In the genomic region with DNA sequence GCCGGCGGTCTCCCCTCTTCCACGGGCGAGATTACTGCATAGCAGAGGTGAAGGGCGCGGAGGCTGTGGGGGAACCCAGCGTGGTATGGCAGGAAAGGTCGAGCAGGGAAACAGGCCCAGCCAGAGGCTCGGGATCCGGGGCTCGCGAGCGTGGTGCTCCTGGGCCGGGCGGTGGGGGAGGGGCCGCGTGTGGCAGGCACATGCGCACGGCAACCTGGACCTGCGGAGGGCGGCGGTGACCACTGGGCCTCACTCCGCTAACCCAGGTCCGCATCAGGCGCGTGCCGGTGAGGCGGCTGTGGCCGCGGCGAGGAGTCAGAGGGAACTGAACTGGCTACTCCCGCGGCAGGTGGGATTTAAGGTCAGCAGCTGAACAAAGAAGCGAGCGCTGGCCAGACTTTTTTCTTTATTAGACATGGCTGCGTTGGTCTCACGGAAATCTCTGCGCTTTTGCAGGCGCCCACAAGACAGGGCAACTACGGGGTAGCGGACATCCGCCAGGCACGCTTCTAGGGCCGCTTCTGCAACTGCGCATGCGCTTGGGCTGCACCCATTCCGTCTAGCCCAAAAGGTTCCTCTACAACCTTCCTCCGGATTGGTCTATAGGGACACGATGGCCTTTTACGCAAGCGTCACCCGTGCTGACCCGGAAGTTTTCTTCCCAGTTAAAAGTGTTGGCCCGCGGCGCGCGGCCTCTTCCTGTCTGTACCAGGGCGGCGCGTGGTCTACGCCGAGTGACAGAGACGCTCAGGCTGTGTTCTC, we compare ENCODE assay signal across 9 cellular contexts.
DNase-seq lines count a peak whose midpoint lies in the region; ATAC-seq, FAIRE-seq and TF ChIP-seq lines count a peak whose summit lies in the region.
"Had no signal": no experiment of that assay in that cellular context is flagged by ENCODE, and none has a peak within 500 bp of the region (broad histone marks: within the 10 kb centered on the region; RNA-seq: fewer than 3 reads in every experiment).

A gene (plus strand): TSS at position 694 of the 762 bp plus-strand sequence. CDS start 869 bp downstream, outside the sequence.

- H3K4me3 ChIP-seq in AG09309 (ENCODE audit: control insufficient read depth, low read depth, low read length) = peak within 1 kb of the TSS; percentile 89

- DNase-seq in AG09309 (ENCODE audit: low read depth) (peak; percentile 98), NCI-H446 (lab: John Stamatoyannopoulos, UW) (peak; percentile 97 to 99)
- peak; percentile 97 for DNase-seq in activated CD4-positive, CD25-positive, alpha-beta regulatory T cell treated with anti-CD3 and anti-CD28 coated beads, Interleukin-2, amount 50 U/mL, for 16 hours (ENCODE audit: low read depth, low spot score)
- DNase-seq in central memory CD8-positive, alpha-beta T cell (ENCODE audit: low spot score in 2 of 2) = peak; percentile 83 to 95
- peak; percentile 90 for DNase-seq in stimulated activated CD4-positive, alpha-beta T cell treated with anti-CD3 and anti-CD28 coated beads, Interleukin-12 subunit alpha, Interleukin-12 subunit beta, amount 100 ng/mL, for 4 hours

- H3K9me3 Mint-ChIP-seq in central memory CD8-positive, alpha-beta T cell = no peaks in the 10 kb centered on the region

- H3K4me1 Mint-ChIP-seq in central memory CD8-positive, alpha-beta T cell = peaks cover 29% of the 10 kb centered on the region

- peak within 1 kb of the TSS; percentile 98 for H3K27ac Mint-ChIP-seq in central memory CD8-positive, alpha-beta T cell (ENCODE audit: low read depth)

- H3K36me3 Mint-ChIP-seq in central memory CD8-positive, alpha-beta T cell (ENCODE audit: insufficient read depth) = peaks cover 63% of the 10 kb centered on the region

- H3K27me3 Mint-ChIP-seq in central memory CD8-positive, alpha-beta T cell = no peaks in the 10 kb centered on the region

- peak; percentile 58 for FAIRE-seq in islet of Langerhans (lab: Jason Lieb, UNC)
- FAIRE-seq: colon had no signal

- H3K4me3 Mint-ChIP-seq in central memory CD8-positive, alpha-beta T cell = peak within 1 kb of the TSS; percentile 89

- peak; percentile 90 for ATAC-seq in GM19025 (IDR thresholded peaks at IDR 0.05; ENCODE audit: low read depth, unreplicated experiment)
- peak; percentile 88 for ATAC-seq in HG03342 (IDR thresholded peaks at IDR 0.05; ENCODE audit: unreplicated experiment)
- ATAC-seq in central memory CD8-positive, alpha-beta T cell (replicated peaks; ENCODE audit: extremely low read depth, poor library complexity, severe bottlenecking) = peak; percentile 95

- TF ChIP-seq CTCF in AG09309 (IDR thresholded peaks at IDR 0.05; ENCODE audit: control insufficient read depth, insufficient read depth, low read depth, low read length, missing control alignments) = no peak

Comparison
In these comparisons a context has a peak if more than half of its experiments do, and no peak if none do; other contexts are left out.
1. Peak in every context shown above with its lines: DNase-seq, ATAC-seq and H3K4me3 ChIP-seq.